In the genomic region with DNA sequence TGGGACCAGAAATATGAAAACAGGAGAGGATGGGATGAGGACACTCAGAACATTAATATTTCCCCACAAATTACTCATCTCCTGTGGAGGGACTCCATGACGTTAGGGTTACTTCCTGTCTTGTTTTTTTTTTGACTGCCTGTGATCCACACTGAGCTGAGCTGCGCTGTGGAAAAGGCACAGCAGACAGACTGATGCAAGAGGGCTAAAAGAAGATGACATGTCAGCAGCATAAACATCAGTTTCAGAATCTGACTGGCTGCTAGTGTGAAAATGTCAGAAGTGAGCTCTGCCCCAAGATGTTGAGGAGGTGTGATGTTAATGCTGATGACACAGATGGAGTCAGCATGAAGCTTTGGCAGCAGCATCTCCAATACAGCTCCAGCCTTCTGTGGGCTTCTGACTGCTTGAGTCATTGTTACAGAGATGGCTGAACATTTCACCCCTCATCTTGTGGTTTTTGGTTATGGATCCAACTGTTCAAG, we compare ENCODE assay signal across 13 cellular contexts.
DNase-seq lines count a peak whose midpoint lies in the region; TF ChIP-seq lines count a peak whose summit lies in the region.
"Had no signal": no experiment of that assay in that cellular context is flagged by ENCODE, and none has a peak within 500 bp of the region (broad histone marks: within the 10 kb centered on the region; RNA-seq: fewer than 3 reads in every experiment).

No MANE protein-coding gene starts in this region.

- H3K27ac ChIP-seq in ovary (no peak overlapping the region), uterus (no peak overlapping the region)
- H3K27ac ChIP-seq: right lobe of liver had no signal

- intact Hi-C loops in ovary (cut with DNase I) (no loop called here), uterus (cut with DNase I; ENCODE audit: low total_unique reads) (no loop called here)

- H3K9me3 ChIP-seq in ovary (no peaks in the 10 kb centered on the region), uterus (peaks cover 0 to 1% of the 10 kb centered on the region in 2 donors)

- 31 to 35% (median 35%) methylated on average over 2 of the region's 2 CpGs for WGBS in ovary, 3 donors

- no peaks in the 10 kb centered on the region for H3K4me1 ChIP-seq in ovary (ENCODE audit: insufficient read depth)
- no peaks in the 10 kb centered on the region for H3K4me1 ChIP-seq in uterus
- H3K4me1 ChIP-seq: right lobe of liver had no signal

- H3K27me3 ChIP-seq in ovary (no peaks in the 10 kb centered on the region), uterus (no peaks in the 10 kb centered on the region)
- H3K27me3 ChIP-seq: right lobe of liver had no signal

- DNase-seq in AG09319 (ENCODE audit: extremely low read depth, low read depth), result peak; percentile 91
- DNase-seq in NB4 (ENCODE audit: low read depth), result peak; percentile 7
- peak; percentile 97 for DNase-seq in dedifferentiated amniotic fluid mesenchymal stem cell (ENCODE audit: extremely low spot score)
- DNase-seq in myocyte (ENCODE audit: low read depth), result peak; percentile 94
- DNase-seq in putamen (ENCODE audit: low spot score), result no peak
- no peak for DNase-seq in ovary
- DNase-seq in NCI-H524 treated with DMSO at 0.1 percent for 48 hours (lab: John Stamatoyannopoulos, UW), result no peak
- no peak for DNase-seq in uterus
- DNase-seq: activated CD4-positive, alpha-beta T cell treated with anti-CD3 and anti-CD28 coated beads for 1 hour; endodermal cell; H9; NCI-H1436 treated with DMSO at 0.1 percent for 48 hours; right lobe of liver had no signal

- TF ChIP-seq CTCF in AG09319 (IDR thresholded peaks at IDR 0.05; ENCODE audit: low read depth, low read length), result no peak
- no peak for TF ChIP-seq CTCF in NB4 (IDR thresholded peaks at IDR 0.05; ENCODE audit: low read depth, low read length)
- TF ChIP-seq CTCF in ovary (IDR thresholded peaks at IDR 0.05), result no peak
- no peak for TF ChIP-seq CTCF in uterus (IDR thresholded peaks at IDR 0.05)

- TF ChIP-seq POLR2A in NB4 (IDR thresholded peaks at IDR 0.05; ENCODE audit: extremely low read depth, insufficient read length), result no peak
- TF ChIP-seq POLR2A in ovary (IDR thresholded peaks at IDR 0.05), result no peak
- no peak for TF ChIP-seq POLR2A in uterus (IDR thresholded peaks at IDR 0.05)

- no peaks in the 10 kb centered on the region for H3K36me3 ChIP-seq in ovary
- no peaks in the 10 kb centered on the region for H3K36me3 ChIP-seq in uterus
- H3K36me3 ChIP-seq: right lobe of liver had no signal

- TF ChIP-seq EP300 in ovary (IDR thresholded peaks at IDR 0.05), result no peak

- H3K4me3 ChIP-seq in NB4 (ENCODE audit: low read depth, low read length) (no peak overlapping the region), ovary (no peak overlapping the region), uterus (no peak overlapping the region)
- H3K4me3 ChIP-seq: right lobe of liver had no signal

Comparison
In these comparisons a context has a peak if more than half of its experiments do, and no peak if none do; other contexts are left out.
1. DNase-seq: peak in AG09319 (single experiment), NB4 (single experiment), dedifferentiated amniotic fluid mesenchymal stem cell (single experiment) and myocyte (single experiment); none in putamen (single experiment), ovary (0 of 5), NCI-H524 treated with DMSO at 0.1 percent for 48 hours (single experiment) and uterus (0 of 2).